Comparison of ENCODE assay signal across 1 cellular context in genomic region chr4:4248036-4248884, GRCh38.
A peak's percentile ranks its signal among the peaks of the same experiment; 100 is the strongest.
TF ChIP-seq lines count a peak whose summit lies in the region.

A gene with protein sequence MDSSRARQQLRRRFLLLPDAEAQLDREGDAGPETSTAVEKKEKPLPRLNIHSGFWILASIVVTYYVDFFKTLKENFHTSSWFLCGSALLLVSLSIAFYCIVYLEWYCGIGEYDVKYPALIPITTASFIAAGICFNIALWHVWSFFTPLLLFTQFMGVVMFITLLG (minus strand): TSS chr4:4248223. CDS start chr4:4248202, 21 bp downstream.

TF ChIP-seq in K562, 482 proteins besides CTCF, POLR2A, EP300 and RAD21 (continued from another document and continues in another):
- TF ChIP-seq, protein P1, sequence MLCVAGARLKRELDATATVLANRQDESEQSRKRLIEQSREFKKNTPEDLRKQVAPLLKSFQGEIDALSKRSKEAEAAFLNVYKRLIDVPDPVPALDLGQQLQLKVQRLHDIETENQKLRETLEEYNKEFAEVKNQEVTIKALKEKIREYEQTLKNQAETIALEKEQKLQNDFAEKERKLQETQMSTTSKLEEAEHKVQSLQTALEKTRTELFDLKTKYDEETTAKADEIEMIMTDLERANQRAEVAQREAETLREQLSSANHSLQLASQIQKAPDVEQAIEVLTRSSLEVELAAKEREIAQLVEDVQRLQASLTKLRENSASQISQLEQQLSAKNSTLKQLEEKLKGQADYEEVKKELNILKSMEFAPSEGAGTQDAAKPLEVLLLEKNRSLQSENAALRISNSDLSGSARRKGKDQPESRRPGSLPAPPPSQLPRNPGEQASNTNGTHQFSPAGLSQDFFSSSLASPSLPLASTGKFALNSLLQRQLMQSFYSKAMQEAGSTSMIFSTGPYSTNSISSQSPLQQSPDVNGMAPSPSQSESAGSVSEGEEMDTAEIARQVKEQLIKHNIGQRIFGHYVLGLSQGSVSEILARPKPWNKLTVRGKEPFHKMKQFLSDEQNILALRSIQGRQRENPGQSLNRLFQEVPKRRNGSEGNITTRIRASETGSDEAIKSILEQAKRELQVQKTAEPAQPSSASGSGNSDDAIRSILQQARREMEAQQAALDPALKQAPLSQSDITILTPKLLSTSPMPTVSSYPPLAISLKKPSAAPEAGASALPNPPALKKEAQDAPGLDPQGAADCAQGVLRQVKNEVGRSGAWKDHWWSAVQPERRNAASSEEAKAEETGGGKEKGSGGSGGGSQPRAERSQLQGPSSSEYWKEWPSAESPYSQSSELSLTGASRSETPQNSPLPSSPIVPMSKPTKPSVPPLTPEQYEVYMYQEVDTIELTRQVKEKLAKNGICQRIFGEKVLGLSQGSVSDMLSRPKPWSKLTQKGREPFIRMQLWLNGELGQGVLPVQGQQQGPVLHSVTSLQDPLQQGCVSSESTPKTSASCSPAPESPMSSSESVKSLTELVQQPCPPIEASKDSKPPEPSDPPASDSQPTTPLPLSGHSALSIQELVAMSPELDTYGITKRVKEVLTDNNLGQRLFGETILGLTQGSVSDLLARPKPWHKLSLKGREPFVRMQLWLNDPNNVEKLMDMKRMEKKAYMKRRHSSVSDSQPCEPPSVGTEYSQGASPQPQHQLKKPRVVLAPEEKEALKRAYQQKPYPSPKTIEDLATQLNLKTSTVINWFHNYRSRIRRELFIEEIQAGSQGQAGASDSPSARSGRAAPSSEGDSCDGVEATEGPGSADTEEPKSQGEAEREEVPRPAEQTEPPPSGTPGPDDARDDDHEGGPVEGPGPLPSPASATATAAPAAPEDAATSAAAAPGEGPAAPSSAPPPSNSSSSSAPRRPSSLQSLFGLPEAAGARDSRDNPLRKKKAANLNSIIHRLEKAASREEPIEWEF (CRISPR knock-in tag; IDR thresholded peaks at IDR 0.05) = no peak
- TF ChIP-seq ZNF77 (CRISPR knock-in tag; IDR thresholded peaks at IDR 0.05) (no peak), EZH2 (IDR thresholded peaks at IDR 0.05; ENCODE audit: borderline replicate concordance, low read depth, low read length) (no peak), ZNF239 (CRISPR knock-in tag; IDR thresholded peaks at IDR 0.05) (no peak), FOXP4 (CRISPR knock-in tag; IDR thresholded peaks at IDR 0.05; ENCODE audit: borderline replicate concordance) (no peak), ESRRB (CRISPR knock-in tag; IDR thresholded peaks at IDR 0.05; ENCODE audit: borderline replicate concordance) (no peak), PREB (CRISPR knock-in tag; IDR thresholded peaks at IDR 0.05) (0 out of 2 replicates have a peak, but pooled peaks have one; percentile 58), NFRKB (IDR thresholded peaks at IDR 0.05; ENCODE audit: low read depth) (peak; percentile 92), ZNF143 (CRISPR knock-in tag; IDR thresholded peaks at IDR 0.05) (no peak), GABPB1 (CRISPR knock-in tag; IDR thresholded peaks at IDR 0.05) (peak; percentile 99), NCOR1 (IDR thresholded peaks at IDR 0.05) (peak; percentile 18; the same call in 1 of the 2 replicates), PTBP1 (IDR thresholded peaks at IDR 0.05; ENCODE audit: low read depth, low read length) (no peak), DNMT1 (IDR thresholded peaks at IDR 0.05) (no peak), ZNF408 (CRISPR knock-in tag; IDR thresholded peaks at IDR 0.05; ENCODE audit: low read depth) (no peak), NR3C1 (CRISPR knock-in tag; IDR thresholded peaks at IDR 0.05) (no peak; the same call in 1 of the 2 replicates), ZSCAN32 (CRISPR knock-in tag; IDR thresholded peaks at IDR 0.05) (no peak), ZNF589 (CRISPR knock-in tag; IDR thresholded peaks at IDR 0.05; ENCODE audit: low read depth) (peak; percentile 76), ZNF445 (CRISPR knock-in tag; IDR thresholded peaks at IDR 0.05; ENCODE audit: low read depth) (no peak), GATA2 (CRISPR knock-in tag; IDR thresholded peaks at IDR 0.05) (no peak), PTTG1 (tag; IDR thresholded peaks at IDR 0.05; ENCODE audit: low read depth) (no peak), NEUROD1 (IDR thresholded peaks at IDR 0.05; ENCODE audit: borderline replicate concordance, low read depth, low read length, partially characterized antibody) (peak; percentile 17), MEIS2 (IDR thresholded peaks at IDR 0.05; ENCODE audit: partially characterized antibody) (no peak), RUNX1 (IDR thresholded peaks at IDR 0.05; ENCODE audit: low read depth) (no peak), GABPA (tag; conservative IDR thresholded peaks at IDR 0.05; ENCODE audit: low read depth) (peak; percentile 99), NCOA4 (IDR thresholded peaks at IDR 0.05; ENCODE audit: partially characterized antibody) (no peak), GTF3C2 (IDR thresholded peaks at IDR 0.05; ENCODE audit: borderline replicate concordance, extremely low read depth, insufficient read length) (no peak), PRMT5 (CRISPR knock-in tag; IDR thresholded peaks at IDR 0.05) (no peak), KHSRP (IDR thresholded peaks at IDR 0.05) (peak; percentile 57; the same call in 1 of the 2 replicates), ZKSCAN1 (IDR thresholded peaks at IDR 0.05; ENCODE audit: low read depth, low read length) (peak; percentile 26; the same call in 1 of the 2 replicates), TEAD4 (IDR thresholded peaks at IDR 0.05; ENCODE audit: low read length) (peak; percentile 43; the same call in 1 of the 2 replicates), TEAD4 (CRISPR knock-in tag; IDR thresholded peaks at IDR 0.05; ENCODE audit: borderline replicate concordance) (no peak), CTBP1 (IDR thresholded peaks at IDR 0.05; ENCODE audit: borderline replicate concordance) (peak; percentile 72; the same call in 1 of the 2 replicates)
- TF ChIP-seq, protein P2, sequence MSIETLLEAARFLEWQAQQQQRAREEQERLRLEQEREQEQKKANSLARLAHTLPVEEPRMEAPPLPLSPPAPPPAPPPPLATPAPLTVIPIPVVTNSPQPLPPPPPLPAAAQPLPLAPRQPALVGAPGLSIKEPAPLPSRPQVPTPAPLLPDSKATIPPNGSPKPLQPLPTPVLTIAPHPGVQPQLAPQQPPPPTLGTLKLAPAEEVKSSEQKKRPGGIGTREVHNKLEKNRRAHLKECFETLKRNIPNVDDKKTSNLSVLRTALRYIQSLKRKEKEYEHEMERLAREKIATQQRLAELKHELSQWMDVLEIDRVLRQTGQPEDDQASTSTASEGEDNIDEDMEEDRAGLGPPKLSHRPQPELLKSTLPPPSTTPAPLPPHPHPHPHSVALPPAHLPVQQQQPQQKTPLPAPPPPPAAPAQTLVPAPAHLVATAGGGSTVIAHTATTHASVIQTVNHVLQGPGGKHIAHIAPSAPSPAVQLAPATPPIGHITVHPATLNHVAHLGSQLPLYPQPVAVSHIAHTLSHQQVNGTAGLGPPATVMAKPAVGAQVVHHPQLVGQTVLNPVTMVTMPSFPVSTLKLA (conservative IDR thresholded peaks at IDR 0.05) = peak; percentile 66 to 80
- TF ChIP-seq, protein P3, sequence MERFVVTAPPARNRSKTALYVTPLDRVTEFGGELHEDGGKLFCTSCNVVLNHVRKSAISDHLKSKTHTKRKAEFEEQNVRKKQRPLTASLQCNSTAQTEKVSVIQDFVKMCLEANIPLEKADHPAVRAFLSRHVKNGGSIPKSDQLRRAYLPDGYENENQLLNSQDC (CRISPR knock-in tag; IDR thresholded peaks at IDR 0.05) = no peak
- TF ChIP-seq, protein P4, sequence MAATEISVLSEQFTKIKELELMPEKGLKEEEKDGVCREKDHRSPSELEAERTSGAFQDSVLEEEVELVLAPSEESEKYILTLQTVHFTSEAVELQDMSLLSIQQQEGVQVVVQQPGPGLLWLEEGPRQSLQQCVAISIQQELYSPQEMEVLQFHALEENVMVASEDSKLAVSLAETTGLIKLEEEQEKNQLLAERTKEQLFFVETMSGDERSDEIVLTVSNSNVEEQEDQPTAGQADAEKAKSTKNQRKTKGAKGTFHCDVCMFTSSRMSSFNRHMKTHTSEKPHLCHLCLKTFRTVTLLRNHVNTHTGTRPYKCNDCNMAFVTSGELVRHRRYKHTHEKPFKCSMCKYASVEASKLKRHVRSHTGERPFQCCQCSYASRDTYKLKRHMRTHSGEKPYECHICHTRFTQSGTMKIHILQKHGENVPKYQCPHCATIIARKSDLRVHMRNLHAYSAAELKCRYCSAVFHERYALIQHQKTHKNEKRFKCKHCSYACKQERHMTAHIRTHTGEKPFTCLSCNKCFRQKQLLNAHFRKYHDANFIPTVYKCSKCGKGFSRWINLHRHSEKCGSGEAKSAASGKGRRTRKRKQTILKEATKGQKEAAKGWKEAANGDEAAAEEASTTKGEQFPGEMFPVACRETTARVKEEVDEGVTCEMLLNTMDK (IDR thresholded peaks at IDR 0.05; ENCODE audit: borderline replicate concordance, insufficient read depth, low read depth, low read length, poor library complexity, severe bottlenecking) = peak; percentile 32
- TF ChIP-seq, protein P5, sequence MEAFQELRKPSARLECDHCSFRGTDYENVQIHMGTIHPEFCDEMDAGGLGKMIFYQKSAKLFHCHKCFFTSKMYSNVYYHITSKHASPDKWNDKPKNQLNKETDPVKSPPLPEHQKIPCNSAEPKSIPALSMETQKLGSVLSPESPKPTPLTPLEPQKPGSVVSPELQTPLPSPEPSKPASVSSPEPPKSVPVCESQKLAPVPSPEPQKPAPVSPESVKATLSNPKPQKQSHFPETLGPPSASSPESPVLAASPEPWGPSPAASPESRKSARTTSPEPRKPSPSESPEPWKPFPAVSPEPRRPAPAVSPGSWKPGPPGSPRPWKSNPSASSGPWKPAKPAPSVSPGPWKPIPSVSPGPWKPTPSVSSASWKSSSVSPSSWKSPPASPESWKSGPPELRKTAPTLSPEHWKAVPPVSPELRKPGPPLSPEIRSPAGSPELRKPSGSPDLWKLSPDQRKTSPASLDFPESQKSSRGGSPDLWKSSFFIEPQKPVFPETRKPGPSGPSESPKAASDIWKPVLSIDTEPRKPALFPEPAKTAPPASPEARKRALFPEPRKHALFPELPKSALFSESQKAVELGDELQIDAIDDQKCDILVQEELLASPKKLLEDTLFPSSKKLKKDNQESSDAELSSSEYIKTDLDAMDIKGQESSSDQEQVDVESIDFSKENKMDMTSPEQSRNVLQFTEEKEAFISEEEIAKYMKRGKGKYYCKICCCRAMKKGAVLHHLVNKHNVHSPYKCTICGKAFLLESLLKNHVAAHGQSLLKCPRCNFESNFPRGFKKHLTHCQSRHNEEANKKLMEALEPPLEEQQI (IDR thresholded peaks at IDR 0.05) = no peak
- TF ChIP-seq, protein P6, sequence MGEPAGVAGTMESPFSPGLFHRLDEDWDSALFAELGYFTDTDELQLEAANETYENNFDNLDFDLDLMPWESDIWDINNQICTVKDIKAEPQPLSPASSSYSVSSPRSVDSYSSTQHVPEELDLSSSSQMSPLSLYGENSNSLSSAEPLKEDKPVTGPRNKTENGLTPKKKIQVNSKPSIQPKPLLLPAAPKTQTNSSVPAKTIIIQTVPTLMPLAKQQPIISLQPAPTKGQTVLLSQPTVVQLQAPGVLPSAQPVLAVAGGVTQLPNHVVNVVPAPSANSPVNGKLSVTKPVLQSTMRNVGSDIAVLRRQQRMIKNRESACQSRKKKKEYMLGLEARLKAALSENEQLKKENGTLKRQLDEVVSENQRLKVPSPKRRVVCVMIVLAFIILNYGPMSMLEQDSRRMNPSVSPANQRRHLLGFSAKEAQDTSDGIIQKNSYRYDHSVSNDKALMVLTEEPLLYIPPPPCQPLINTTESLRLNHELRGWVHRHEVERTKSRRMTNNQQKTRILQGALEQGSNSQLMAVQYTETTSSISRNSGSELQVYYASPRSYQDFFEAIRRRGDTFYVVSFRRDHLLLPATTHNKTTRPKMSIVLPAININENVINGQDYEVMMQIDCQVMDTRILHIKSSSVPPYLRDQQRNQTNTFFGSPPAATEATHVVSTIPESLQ (CRISPR knock-in tag; IDR thresholded peaks at IDR 0.05) = no peak
